In genomic region chr6:11093065-11093590, GRCh38 we compare ENCODE assay signal across 8 cellular contexts.
A peak's percentile ranks its signal among the peaks of the same experiment; 100 is the strongest.
DNase-seq lines count a peak whose midpoint lies in the region; ATAC-seq and TF ChIP-seq lines count a peak whose summit lies in the region.

No MANE protein-coding gene starts in this region.

- H3K27ac Mint-ChIP-seq in stimulated activated naive B cell treated with anti-CD40 and anti-IgM and Interleukin-4, amounts not matched to agents 10 μg/mL and 1 μg/mL and 100 μg/mL, for 72 hours, result peak overlapping the region; percentile 98

- peaks cover 15 to 30% of the 10 kb centered on the region in 2 donors for H3K4me1 Mint-ChIP-seq in stimulated activated naive B cell treated with anti-CD40 and anti-IgM and Interleukin-4, amounts not matched to agents 10 μg/mL and 1 μg/mL and 100 μg/mL, for 72 hours

- DNase-seq in ACHN (peak; percentile 30), GM13976 (ENCODE audit: low spot score) (peak; percentile 75), NCI-H1417 treated with DMSO at 0.1 percent for 48 hours (lab: John Stamatoyannopoulos, UW) (peak; percentile 59), astrocyte of the spinal cord (ENCODE audit: low read depth, low spot score) (no peak), iris pigment epithelial cell (ENCODE audit: low read depth) (peak; percentile 44), HCEC 1CT (no peak)
- peak; percentile 31 for DNase-seq in stimulated activated naive B cell treated with anti-CD40 and anti-IgM and Interleukin-4, amounts not matched to agents 10 μg/mL and 1 μg/mL and 100 μg/mL, for 72 hours

- H3K36me3 Mint-ChIP-seq in stimulated activated naive B cell treated with anti-CD40 and anti-IgM and Interleukin-4, amounts not matched to agents 10 μg/mL and 1 μg/mL and 100 μg/mL, for 72 hours, result peaks cover 6 to 9% of the 10 kb centered on the region in 2 donors

- peak; percentile 29 for ATAC-seq in HG02642 (IDR thresholded peaks at IDR 0.05; ENCODE audit: poor library complexity, unreplicated experiment)
- ATAC-seq in stimulated activated naive B cell treated with anti-CD40 and anti-IgM and Interleukin-4, amounts not matched to agents 10 μg/mL and 1 μg/mL and 100 μg/mL, for 72 hours (replicated peaks), result peak; percentile 37 to 44

- H3K9me3 Mint-ChIP-seq in stimulated activated naive B cell treated with anti-CD40 and anti-IgM and Interleukin-4, amounts not matched to agents 10 μg/mL and 1 μg/mL and 100 μg/mL, for 72 hours, result no peaks in the 10 kb centered on the region

- in situ Hi-C loops in ACHN (cut with HindIII; ENCODE audit: low pct_ligation_motif_present, low pct_unique_long_range_greater_than_20kb, low sequenced_read_pairs), result no loop called here
- in situ Hi-C loops in GM13976 (cut with MboI; ENCODE audit: low sequenced_read_pairs, unreplicated experiment), result no loop called here
- in situ Hi-C loops in astrocyte of the spinal cord (cut with HindIII; ENCODE audit: low sequenced_read_pairs), result no loop called here

- TF ChIP-seq CTCF in GM13976 (IDR thresholded peaks at IDR 0.05; ENCODE audit: borderline replicate concordance, control extremely low read depth, extremely low read depth, insufficient read depth, missing control alignments), result no peak
- TF ChIP-seq CTCF in astrocyte of the spinal cord (IDR thresholded peaks at IDR 0.05; ENCODE audit: low read depth, low read length), result no peak

- peak overlapping the region; percentile 89 to 96 for H3K4me3 Mint-ChIP-seq in stimulated activated naive B cell treated with anti-CD40 and anti-IgM and Interleukin-4, amounts not matched to agents 10 μg/mL and 1 μg/mL and 100 μg/mL, for 72 hours

- peak overlapping the region; percentile 89 for H3K4me3 ChIP-seq in astrocyte of the spinal cord (ENCODE audit: low read depth, low read length)

- H3K27me3 Mint-ChIP-seq in stimulated activated naive B cell treated with anti-CD40 and anti-IgM and Interleukin-4, amounts not matched to agents 10 μg/mL and 1 μg/mL and 100 μg/mL, for 72 hours, result peaks cover 0 to 9% of the 10 kb centered on the region in 2 donors

Comparison
In these comparisons a context has a peak if more than half of its experiments do, and no peak if none do; other contexts are left out.
1. DNase-seq: peak in ACHN (single experiment), GM13976 (single experiment), NCI-H1417 treated with DMSO at 0.1 percent for 48 hours (single experiment), iris pigment epithelial cell (single experiment) and stimulated activated naive B cell treated with anti-CD40 and anti-IgM and Interleukin-4, amounts not matched to agents 10 μg/mL and 1 μg/mL and 100 μg/mL, for 72 hours (single experiment); none in astrocyte of the spinal cord (single experiment) and HCEC 1CT (single experiment).